ENCODE assay signal across 10 cellular contexts in genomic region chr15:53305101-53305500, GRCh38.
"Had no signal": no experiment of that assay in that cellular context is flagged by ENCODE, and none has a peak within 500 bp of the region (broad histone marks: within the 10 kb centered on the region; RNA-seq: fewer than 3 reads in every experiment).

No MANE protein-coding gene starts in this region.

- H3K9me3 ChIP-seq: HAP-1 had no signal

- DNase-seq: GM23248, GOT3, H9, HCEC 1CT, HFFc6 had no signal

- H3K4me3 ChIP-seq: GM23248, GM23338, HAP-1 had no signal

- H3K36me3 ChIP-seq: HAP-1 had no signal

- H3K4me1 ChIP-seq: HAP-1 had no signal

- FAIRE-seq: H1, H54 had no signal

- H2AFZ ChIP-seq: GM23248, GM23338 had no signal

- ATAC-seq: HCT116 had no signal

- H3K9ac ChIP-seq: GM23248 had no signal

- H3K27ac ChIP-seq: GM23248 had no signal
